Comparison of ENCODE assay signal across 8 cellular contexts in the genomic region with DNA sequence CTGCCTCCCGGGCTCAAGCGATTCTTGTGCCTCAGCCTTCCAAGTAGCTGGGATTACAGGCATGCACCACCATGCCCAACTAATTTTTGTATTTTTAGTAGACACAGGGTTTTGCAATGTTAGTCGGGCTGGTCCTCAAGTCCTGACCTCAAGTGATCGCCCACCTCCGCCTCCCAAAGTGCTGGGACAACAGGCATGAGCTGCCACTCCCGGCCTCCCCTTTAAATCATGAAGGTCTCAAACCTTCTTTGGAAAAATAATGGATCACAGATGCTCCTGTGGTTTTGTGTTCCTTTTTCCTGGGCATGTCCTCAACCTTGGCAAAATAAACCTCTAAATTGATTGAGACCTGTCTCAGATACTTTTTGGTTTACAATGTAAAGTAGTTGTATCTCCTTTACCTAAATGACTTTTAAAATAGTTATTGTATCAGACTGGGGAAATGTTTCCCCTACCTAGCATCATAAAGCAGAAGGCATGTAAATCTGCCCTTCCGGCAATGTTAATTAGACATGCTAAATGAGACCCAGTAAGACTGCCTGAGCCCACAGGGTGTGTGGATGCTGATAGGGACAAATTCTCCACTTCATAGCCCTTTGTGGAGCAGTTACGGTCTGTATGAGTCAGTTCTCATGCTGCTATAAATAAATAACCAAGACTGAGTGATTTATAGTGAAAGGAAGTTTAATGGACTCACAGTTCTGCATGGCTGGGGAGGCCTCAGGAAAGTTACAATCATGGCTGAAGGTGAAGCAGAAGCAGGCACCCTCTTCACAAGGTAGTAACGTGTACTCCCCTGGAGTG. TPM values are rescaled to one million over a fixed set of nuclear protein-coding genes. Genes with fewer than 3 reads are reported as not detected.
DNase-seq lines count a peak whose midpoint lies in the region; ATAC-seq, FAIRE-seq and TF ChIP-seq lines count a peak whose summit lies in the region.

No MANE protein-coding gene starts in this region.

- peaks cover 5% of the 10 kb centered on the region for H3K9me3 Mint-ChIP-seq in CD4-positive, alpha-beta T cell

- H3K9ac ChIP-seq in HepG2 (ENCODE audit: insufficient read depth, low read depth, low read length): no peak overlapping the region

- H3K27ac ChIP-seq in CD4-positive, alpha-beta T cell (ENCODE audit: low read depth, low read length): no peak overlapping the region
- no peak overlapping the region for H3K27ac ChIP-seq in OCI-LY7 (ENCODE audit: low read depth, low read length, poor library complexity, severe bottlenecking)
- H3K27ac ChIP-seq in spleen: peak overlapping the region in 1 of 8 donors; percentile 24
- no peak overlapping the region for H3K27ac ChIP-seq in HepG2 (ENCODE audit: extremely low read length, insufficient read depth, low read length)

- CTCF ChIA-PET in CD4-positive, alpha-beta T cell (lab: Charles Lee): no interaction called here
- CTCF ChIA-PET in OCI-LY7 (lab: Charles Lee; ENCODE audit: unreplicated experiment) (interaction anchor here (1.0 kb wide), 1 partner anchor 15 kb away, joined by 3 read pairs; no protein-coding TSS in a partner anchor), HepG2 (lab: Yijun Ruan, JAX; ENCODE audit: low intra/inter-chr PET ratio, low total read pairs) (no interaction called here)

- H3K36me3 Mint-ChIP-seq in CD4-positive, alpha-beta T cell (ENCODE audit: low read depth): peaks cover 6% of the 10 kb centered on the region

- BruUV-seq in OCI-LY7 (replicated peaks; lab: Mats Ljungman, UMichigan): no TSS peak
- BruUV-seq in HepG2 (replicated peaks; lab: Mats Ljungman, UMichigan): no TSS peak

- H3K79me2 ChIP-seq in OCI-LY7 (ENCODE audit: insufficient read depth, low read depth, low read length) (no peaks in the 10 kb centered on the region), HepG2 (ENCODE audit: insufficient read depth, low read length) (no peaks in the 10 kb centered on the region)

- H3K4me1 Mint-ChIP-seq in CD4-positive, alpha-beta T cell (ENCODE audit: low read depth): no peaks in the 10 kb centered on the region

- TF ChIP-seq EP300 in HepG2 (IDR thresholded peaks at IDR 0.05; ENCODE audit: low read depth in 2 of 2, low read length in 2 of 2) (no peak), HepG2 (CRISPR knock-in tag; IDR thresholded peaks at IDR 0.05; ENCODE audit: borderline replicate concordance) (no peak)

- H2AFZ ChIP-seq in OCI-LY7 (ENCODE audit: low read length) (no peak overlapping the region), HepG2 (ENCODE audit: low read length) (no peak overlapping the region)

- TF ChIP-seq RAD21 in HepG2 (CRISPR knock-in tag; IDR thresholded peaks at IDR 0.05): no peak

- intact Hi-C loops in CD4-positive, alpha-beta T cell (cut with DNase I, micrococcal nuclease): no loop called here
- intact Hi-C loops in OCI-LY7 (cut with micrococcal nuclease; ENCODE audit: unreplicated experiment) (no loop called here), spleen (cut with DNase I; ENCODE audit: low total_unique reads) (no loop called here), HepG2 (cut with micrococcal nuclease; ENCODE audit: unreplicated experiment) (no loop called here)

- H3K4me3 Mint-ChIP-seq in CD4-positive, alpha-beta T cell: no peak overlapping the region

- H3K4me2 ChIP-seq in OCI-LY7 (ENCODE audit: low read length) (no peak overlapping the region), HepG2 (ENCODE audit: low read depth, low read length) (no peak overlapping the region)

- H3K27ac Mint-ChIP-seq in CD4-positive, alpha-beta T cell: no peak overlapping the region

- no peaks in the 10 kb centered on the region for H4K20me1 ChIP-seq in OCI-LY7 (ENCODE audit: insufficient read depth, low read length)
- no peaks in the 10 kb centered on the region for H4K20me1 ChIP-seq in HepG2 (ENCODE audit: insufficient read depth, low read length)

- no peak for TF ChIP-seq CTCF in CD4-positive, alpha-beta T cell (IDR thresholded peaks at IDR 0.05)
- no peak for TF ChIP-seq CTCF in OCI-LY7 (conservative IDR thresholded peaks at IDR 0.05; ENCODE audit: low read length)
- TF ChIP-seq CTCF in spleen (IDR thresholded peaks at IDR 0.05 in 8 of 11, conservative IDR thresholded peaks at IDR 0.05 in 3 of 11): no peak
- no peak for TF ChIP-seq CTCF in HepG2 (CRISPR knock-in tag; IDR thresholded peaks at IDR 0.05)

- H3K36me3 ChIP-seq in OCI-LY7 (ENCODE audit: insufficient read depth, low read length) (no peaks in the 10 kb centered on the region), spleen (no peaks in the 10 kb centered on the region), HepG2 (replicated peaks in 1 of 2; ENCODE audit: control insufficient read depth in 1 of 2, insufficient read depth in 2 of 2, low read length in 2 of 2) (no peaks in the 10 kb centered on the region)

- peak; percentile 77 for ATAC-seq in HG03378 (IDR thresholded peaks at IDR 0.05; ENCODE audit: unreplicated experiment)
- ATAC-seq in CD4-positive, alpha-beta T cell (ENCODE audit: poor library complexity): no peak
- no peak for ATAC-seq in HepG2

- peaks cover 14% of the 10 kb centered on the region for H3K9me3 ChIP-seq in CD4-positive, alpha-beta T cell (ENCODE audit: control insufficient read depth, low read length)
- peaks cover 16% of the 10 kb centered on the region for H3K9me3 ChIP-seq in OCI-LY7 (ENCODE audit: low read length)
- peaks cover 0 to 27% (median 21%) of the 10 kb centered on the region in 8 donors for H3K9me3 ChIP-seq in spleen
- no peaks in the 10 kb centered on the region for H3K9me3 ChIP-seq in HepG2 (ENCODE audit: low read length)

- TF ChIP-seq POLR2A in spleen (IDR thresholded peaks at IDR 0.05): no peak
- TF ChIP-seq POLR2A in HepG2 (IDR thresholded peaks at IDR 0.05; ENCODE audit: insufficient read depth in 1 of 2, low read depth in 2 of 2, low read length in 2 of 2): no peak

- DNase-seq in GM18507 (ENCODE audit: extremely low spot score, insufficient read length, low read depth) (no peak), astrocyte of the hippocampus (ENCODE audit: low read depth, low spot score) (peak; percentile 67), myocyte (ENCODE audit: low read depth) (peak; percentile 41), OCI-LY7 (ENCODE audit: low spot score) (no peak), spleen (no peak), HepG2 (ENCODE audit: low spot score) (no peak)
- no peak for DNase-seq in CD4-positive, alpha-beta T cell

- POLR2A ChIA-PET in CD4-positive, alpha-beta T cell (lab: Charles Lee): interaction anchor here (0.6 kb wide), 1 partner anchor 223 kb away, joined by 3 read pairs; no protein-coding TSS in a partner anchor
- POLR2A ChIA-PET in OCI-LY7 (lab: Charles Lee): interaction anchor here (0.7 kb wide), 1 partner anchor 1477 kb away, joined by 3 read pairs; no protein-coding TSS in a partner anchor
- POLR2A ChIA-PET in HepG2 (lab: Yijun Ruan, JAX): no interaction called here

- H3K27me3 Mint-ChIP-seq in CD4-positive, alpha-beta T cell: peaks cover 27% of the 10 kb centered on the region

- no peaks in the 10 kb centered on the region for H3K9me2 ChIP-seq in OCI-LY7 (ENCODE audit: insufficient read depth, low read length)

- WGBS in spleen, 5 donors: 73 to 79% (median 75%) methylated on average over 9 of the region's 9 CpGs
- 53% methylated on average over 9 of the region's 9 CpGs for WGBS in HepG2 (ENCODE audit: low lambda C conversion rate)

- no peak overlapping the region for H3K4me3 ChIP-seq in OCI-LY7 (ENCODE audit: low read depth, low read length, poor library complexity, severe bottlenecking)
- H3K4me3 ChIP-seq in spleen: no peak overlapping the region
- no peak overlapping the region for H3K4me3 ChIP-seq in HepG2 (replicated peaks in 1 of 3; ENCODE audit: insufficient read depth in 1 of 3, low read depth in 2 of 3, low read length in 3 of 3)

- peaks cover 4% of the 10 kb centered on the region for H3K4me1 ChIP-seq in OCI-LY7 (ENCODE audit: insufficient read depth, low read length, poor library complexity, severe bottlenecking)
- H3K4me1 ChIP-seq in spleen: peaks cover 0 to 9% (median 0%) of the 10 kb centered on the region in 6 donors
- no peaks in the 10 kb centered on the region for H3K4me1 ChIP-seq in HepG2 (ENCODE audit: insufficient read depth, low read length)

- in situ Hi-C loops in HepG2 (cut with HindIII; ENCODE audit: extremely low pct_ligation_motif_present, low pct_unique_long_range_greater_than_20kb): no loop called here

- FAIRE-seq in GM18507 (lab: Jason Lieb, UNC) (peak; percentile 60), HepG2 (lab: Jason Lieb, UNC) (no peak)

- no peaks in the 10 kb centered on the region for H3K27me3 ChIP-seq in CD4-positive, alpha-beta T cell (ENCODE audit: control insufficient read depth, insufficient read depth, low read length)
- H3K27me3 ChIP-seq in spleen (replicated peaks in 1 of 7) (peaks cover 0 to 5% (median 0%) of the 10 kb centered on the region in 7 donors), HepG2 (ENCODE audit: control insufficient read depth in 1 of 2, insufficient read depth in 2 of 2, low read length in 2 of 2) (peaks cover 0 to 10% of the 10 kb centered on the region in 2 experiments; a peak in 2 of 5 replicates)

RNA-seq across cellular contexts. Expression of a gene that starts 27.8 kb away (rescaled TPM):
- total RNA-seq in myocyte (46.3 and 72.3 TPM in 2 replicates), OCI-LY7 (2022) (not detected in 2 replicates), spleen (100 to 1,000 TPM in 1 of 7 donors, 10 to 100 TPM in 6; 30.7 to 128 (median 38.4) TPM), HepG2 (2016; rRNA removed; fragmentation: Illumina TruSeq; extraction: Trizol) (38.7 and 45.6 TPM in 2 replicates)
- polyA plus RNA-seq in myocyte (2012): 71.1 TPM
- total RNA-seq in CD4-positive, alpha-beta T cell: 1 to 10 TPM; 5.2 to 6.8 TPM
- 12.0 TPM in 2 replicates for total RNA-seq in OCI-LY7 (2014; rRNA removed; shearing (Covaris generic))
- polyA plus RNA-seq in spleen (10 to 100 TPM; 31.6 to 63.0 (median 52.7) TPM), HepG2 (2011; rRNA removed) (33.7 and 40.2 TPM in 2 replicates)
- total RNA-seq in HepG2 (2016; cell fraction: cytosol; rRNA removed; fragmentation: Illumina TruSeq; extraction: Trizol; ENCODE audit: low read depth): 7.9 and 8.1 TPM in 2 replicates
- 38.5 and 46.8 TPM in 2 replicates for total RNA-seq in HepG2 (2016; cell fraction: insoluble cytoplasmic fraction; rRNA removed; fragmentation: Illumina TruSeq; extraction: Trizol)
- total RNA-seq in HepG2 (2016; cell fraction: membrane; rRNA removed; fragmentation: Illumina TruSeq; extraction: Trizol): 14.5 and 17.4 TPM in 2 replicates
- 15.4 and 15.7 TPM in 2 replicates for total RNA-seq in HepG2 (2016; cell fraction: nucleus; rRNA removed; fragmentation: Illumina TruSeq; extraction: Trizol)
- 42.7 and 71.0 TPM in 2 replicates for polyA plus RNA-seq in HepG2 (2011; cell fraction: cytosol; rRNA removed)
- polyA plus RNA-seq in HepG2 (2011; cell fraction: nucleus; rRNA removed): 26.4 and 32.1 TPM in 2 replicates
- 30.4 and 32.9 TPM in 2 replicates for polyA plus RNA-seq in HepG2 (2012)
- 7.7 and 9.2 TPM in 2 replicates for polyA plus RNA-seq in HepG2 (2016; cell fraction: cytosol; fragmentation: Illumina TruSeq; extraction: Trizol; ENCODE audit: low read depth)
- 51.8 and 57.6 TPM in 2 replicates for polyA plus RNA-seq in HepG2 (2016; cell fraction: insoluble cytoplasmic fraction; fragmentation: Illumina TruSeq; extraction: Trizol; ENCODE audit: low read depth)
- 11.5 and 12.6 TPM in 2 replicates for polyA plus RNA-seq in HepG2 (2016; cell fraction: membrane; fragmentation: Illumina TruSeq; extraction: Trizol; ENCODE audit: low read depth)
- 23.3 and 28.1 TPM in 2 replicates for polyA plus RNA-seq in HepG2 (2016; cell fraction: nucleus; fragmentation: Illumina TruSeq; extraction: Trizol; ENCODE audit: insufficient read depth, low read depth)
- 72.8 and 83.4 TPM in 2 replicates for polyA minus RNA-seq in HepG2 (2011; rRNA and poly(A)+ RNA removed; ENCODE audit: low replicate concordance)
- polyA minus RNA-seq in HepG2 (2011; cell fraction: cytosol; rRNA and poly(A)+ RNA removed): 23.7 and 30.8 TPM in 2 replicates
- 4.5 and 7.2 TPM in 2 replicates for polyA minus RNA-seq in HepG2 (2011; cell fraction: nucleus; rRNA and poly(A)+ RNA removed)

RNA-seq across cellular contexts. Expression of a gene that starts 37.2 kb away (rescaled TPM):
- total RNA-seq in myocyte: 1.3 and 3.2 TPM in 2 replicates
- polyA plus RNA-seq in myocyte (2012): 6.2 TPM
- total RNA-seq in CD4-positive, alpha-beta T cell: 1 to 10 TPM; 2.6 to 3.0 TPM
- not detected in 2 replicates for total RNA-seq in OCI-LY7 (2014; rRNA removed; shearing (Covaris generic))
- total RNA-seq in OCI-LY7 (2022): not detected in 2 replicates
- 1 to 10 TPM; 1.4 to 3.4 (median 2.9) TPM for total RNA-seq in spleen
- 1 to 10 TPM; 1.7 to 4.5 (median 4.0) TPM for polyA plus RNA-seq in spleen
- total RNA-seq in HepG2 (2016; rRNA removed; fragmentation: Illumina TruSeq; extraction: Trizol): not detected in 2 replicates
- total RNA-seq in HepG2 (2016; cell fraction: cytosol; rRNA removed; fragmentation: Illumina TruSeq; extraction: Trizol; ENCODE audit: low read depth): not detected in 2 replicates
- total RNA-seq in HepG2 (2016; cell fraction: insoluble cytoplasmic fraction; rRNA removed; fragmentation: Illumina TruSeq; extraction: Trizol): not detected in 2 replicates
- total RNA-seq in HepG2 (2016; cell fraction: membrane; rRNA removed; fragmentation: Illumina TruSeq; extraction: Trizol): not detected in 2 replicates
- not detected in 2 replicates for total RNA-seq in HepG2 (2016; cell fraction: nucleus; rRNA removed; fragmentation: Illumina TruSeq; extraction: Trizol)
- not detected in 2 replicates for polyA plus RNA-seq in HepG2 (2011; rRNA removed)
- polyA plus RNA-seq in HepG2 (2011; cell fraction: cytosol; rRNA removed): not detected in 2 replicates
- 0.14 TPM in 1 of 2 replicates, not detected in the other for polyA plus RNA-seq in HepG2 (2011; cell fraction: nucleus; rRNA removed)
- polyA plus RNA-seq in HepG2 (2012): not detected in 2 replicates
- not detected in 2 replicates for polyA plus RNA-seq in HepG2 (2016; cell fraction: cytosol; fragmentation: Illumina TruSeq; extraction: Trizol; ENCODE audit: low read depth)
- not detected in 2 replicates for polyA plus RNA-seq in HepG2 (2016; cell fraction: insoluble cytoplasmic fraction; fragmentation: Illumina TruSeq; extraction: Trizol; ENCODE audit: low read depth)
- not detected in 2 replicates for polyA plus RNA-seq in HepG2 (2016; cell fraction: membrane; fragmentation: Illumina TruSeq; extraction: Trizol; ENCODE audit: low read depth)
- polyA plus RNA-seq in HepG2 (2016; cell fraction: nucleus; fragmentation: Illumina TruSeq; extraction: Trizol; ENCODE audit: insufficient read depth, low read depth): not detected in 2 replicates
- 2.9 TPM in 1 of 2 replicates, not detected in the other for polyA minus RNA-seq in HepG2 (2011; rRNA and poly(A)+ RNA removed; ENCODE audit: low replicate concordance)
- not detected in 2 replicates for polyA minus RNA-seq in HepG2 (2011; cell fraction: cytosol; rRNA and poly(A)+ RNA removed)
- not detected in 2 replicates for polyA minus RNA-seq in HepG2 (2011; cell fraction: nucleus; rRNA and poly(A)+ RNA removed)

RNA-seq across cellular contexts. Expression of a gene that starts 37.3 kb away (rescaled TPM):
- total RNA-seq in myocyte (10.9 and 13.5 TPM in 2 replicates), OCI-LY7 (2022) (28.1 and 31.4 TPM in 2 replicates), spleen (10 to 100 TPM; 18.2 to 28.1 (median 23.2) TPM), HepG2 (2016; rRNA removed; fragmentation: Illumina TruSeq; extraction: Trizol) (11.9 and 14.4 TPM in 2 replicates)
- 13.1 TPM for polyA plus RNA-seq in myocyte (2012)
- 10 to 100 TPM; 10.8 to 12.3 TPM for total RNA-seq in CD4-positive, alpha-beta T cell
- total RNA-seq in OCI-LY7 (2014; rRNA removed; shearing (Covaris generic)): 16.1 and 19.1 TPM in 2 replicates
- polyA plus RNA-seq in spleen (1 to 10 TPM; 6.9 to 9.0 (median 9.0) TPM), HepG2 (2011; rRNA removed) (7.1 and 8.4 TPM in 2 replicates)
- 2.4 and 3.7 TPM in 2 replicates for total RNA-seq in HepG2 (2016; cell fraction: cytosol; rRNA removed; fragmentation: Illumina TruSeq; extraction: Trizol; ENCODE audit: low read depth)
- total RNA-seq in HepG2 (2016; cell fraction: insoluble cytoplasmic fraction; rRNA removed; fragmentation: Illumina TruSeq; extraction: Trizol): 12.5 and 15.3 TPM in 2 replicates
- total RNA-seq in HepG2 (2016; cell fraction: membrane; rRNA removed; fragmentation: Illumina TruSeq; extraction: Trizol): 4.4 and 6.1 TPM in 2 replicates
- 26.3 and 27.5 TPM in 2 replicates for total RNA-seq in HepG2 (2016; cell fraction: nucleus; rRNA removed; fragmentation: Illumina TruSeq; extraction: Trizol)
- 4.4 and 5.1 TPM in 2 replicates for polyA plus RNA-seq in HepG2 (2011; cell fraction: cytosol; rRNA removed)
- 17.7 and 21.1 TPM in 2 replicates for polyA plus RNA-seq in HepG2 (2011; cell fraction: nucleus; rRNA removed)
- 6.2 and 8.6 TPM in 2 replicates for polyA plus RNA-seq in HepG2 (2012)
- polyA plus RNA-seq in HepG2 (2016; cell fraction: cytosol; fragmentation: Illumina TruSeq; extraction: Trizol; ENCODE audit: low read depth): 1.3 and 1.5 TPM in 2 replicates
- polyA plus RNA-seq in HepG2 (2016; cell fraction: insoluble cytoplasmic fraction; fragmentation: Illumina TruSeq; extraction: Trizol; ENCODE audit: low read depth): 10.0 and 10.5 TPM in 2 replicates
- polyA plus RNA-seq in HepG2 (2016; cell fraction: membrane; fragmentation: Illumina TruSeq; extraction: Trizol; ENCODE audit: low read depth): 1.8 and 2.8 TPM in 2 replicates
- polyA plus RNA-seq in HepG2 (2016; cell fraction: nucleus; fragmentation: Illumina TruSeq; extraction: Trizol; ENCODE audit: insufficient read depth, low read depth): 37.4 and 44.2 TPM in 2 replicates
- 12.9 and 17.6 TPM in 2 replicates for polyA minus RNA-seq in HepG2 (2011; rRNA and poly(A)+ RNA removed; ENCODE audit: low replicate concordance)
- polyA minus RNA-seq in HepG2 (2011; cell fraction: cytosol; rRNA and poly(A)+ RNA removed): 2.7 and 5.1 TPM in 2 replicates
- 24.9 and 25.4 TPM in 2 replicates for polyA minus RNA-seq in HepG2 (2011; cell fraction: nucleus; rRNA and poly(A)+ RNA removed)

RNA-seq across cellular contexts. Expression of a gene that starts 59.0 kb away (rescaled TPM):
- total RNA-seq in myocyte (3.3 and 4.5 TPM in 2 replicates), OCI-LY7 (2022) (9.2 and 9.7 TPM in 2 replicates), spleen (10 to 100 TPM; 20.8 to 29.2 (median 23.3) TPM), HepG2 (2016; rRNA removed; fragmentation: Illumina TruSeq; extraction: Trizol) (2.8 and 3.0 TPM in 2 replicates)
- polyA plus RNA-seq in myocyte (2012): 6.7 TPM
- total RNA-seq in CD4-positive, alpha-beta T cell: 10 to 100 TPM; 11.0 to 12.7 TPM
- 4.2 and 4.9 TPM in 2 replicates for total RNA-seq in OCI-LY7 (2014; rRNA removed; shearing (Covaris generic))
- polyA plus RNA-seq in spleen (1 to 10 TPM; 2.9 to 4.9 (median 3.1) TPM), HepG2 (2011; rRNA removed) (2.3 and 3.2 TPM in 2 replicates)
- 2.6 and 3.3 TPM in 2 replicates for total RNA-seq in HepG2 (2016; cell fraction: cytosol; rRNA removed; fragmentation: Illumina TruSeq; extraction: Trizol; ENCODE audit: low read depth)
- 2.4 and 3.0 TPM in 2 replicates for total RNA-seq in HepG2 (2016; cell fraction: insoluble cytoplasmic fraction; rRNA removed; fragmentation: Illumina TruSeq; extraction: Trizol)
- total RNA-seq in HepG2 (2016; cell fraction: membrane; rRNA removed; fragmentation: Illumina TruSeq; extraction: Trizol): 1.3 and 1.6 TPM in 2 replicates
- total RNA-seq in HepG2 (2016; cell fraction: nucleus; rRNA removed; fragmentation: Illumina TruSeq; extraction: Trizol): 2.4 and 2.5 TPM in 2 replicates
- polyA plus RNA-seq in HepG2 (2011; cell fraction: cytosol; rRNA removed): 2.0 and 2.3 TPM in 2 replicates
- 4.2 and 4.4 TPM in 2 replicates for polyA plus RNA-seq in HepG2 (2011; cell fraction: nucleus; rRNA removed)
- polyA plus RNA-seq in HepG2 (2012): 3.9 TPM in 2 replicates
- 0.11 and 0.18 TPM in 2 replicates for polyA plus RNA-seq in HepG2 (2016; cell fraction: cytosol; fragmentation: Illumina TruSeq; extraction: Trizol; ENCODE audit: low read depth)
- polyA plus RNA-seq in HepG2 (2016; cell fraction: insoluble cytoplasmic fraction; fragmentation: Illumina TruSeq; extraction: Trizol; ENCODE audit: low read depth): 1.6 TPM in 2 replicates
- polyA plus RNA-seq in HepG2 (2016; cell fraction: membrane; fragmentation: Illumina TruSeq; extraction: Trizol; ENCODE audit: low read depth): 0.45 and 0.50 TPM in 2 replicates
- 3.0 and 3.5 TPM in 2 replicates for polyA plus RNA-seq in HepG2 (2016; cell fraction: nucleus; fragmentation: Illumina TruSeq; extraction: Trizol; ENCODE audit: insufficient read depth, low read depth)
- 1.9 and 6.3 TPM in 2 replicates for polyA minus RNA-seq in HepG2 (2011; rRNA and poly(A)+ RNA removed; ENCODE audit: low replicate concordance)
- 5.7 and 6.1 TPM in 2 replicates for polyA minus RNA-seq in HepG2 (2011; cell fraction: cytosol; rRNA and poly(A)+ RNA removed)
- 8.0 and 8.5 TPM in 2 replicates for polyA minus RNA-seq in HepG2 (2011; cell fraction: nucleus; rRNA and poly(A)+ RNA removed)

Comparison
In these comparisons a context has a peak if more than half of its experiments do, and no peak if none do; other contexts are left out.
1. DNase-seq: peak in astrocyte of the hippocampus (single experiment) and myocyte (single experiment); none in GM18507 (single experiment), CD4-positive, alpha-beta T cell (0 of 10), OCI-LY7 (single experiment), spleen (single experiment) and HepG2 (single experiment).